Comparison of ENCODE assay signal across 16 cellular contexts in the genomic region with DNA sequence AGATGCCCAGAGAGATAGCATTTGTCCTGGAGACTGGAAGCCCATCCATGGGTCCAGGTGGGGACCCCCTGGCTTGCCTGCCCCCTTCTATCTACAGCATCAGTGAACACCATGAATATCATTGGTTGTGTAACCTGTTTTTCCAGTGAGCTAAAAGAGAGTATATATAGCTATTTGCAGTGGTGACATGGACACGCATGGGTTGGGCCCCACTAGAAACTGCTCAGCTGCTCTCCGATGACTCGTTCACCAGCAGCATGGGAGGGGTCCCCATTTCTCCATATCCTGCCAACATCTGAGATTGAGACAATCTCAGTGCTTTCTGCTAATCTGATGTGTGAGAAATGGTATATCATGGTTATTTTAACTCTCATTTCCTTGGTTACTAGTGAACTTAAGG. TPM values are rescaled to one million over a fixed set of nuclear protein-coding genes. Genes with fewer than 3 reads are reported as not detected.
A peak's percentile ranks its signal among the peaks of the same experiment; 100 is the strongest.
DNase-seq lines count a peak whose midpoint lies in the region; ATAC-seq and TF ChIP-seq lines count a peak whose summit lies in the region.
"Had no signal": no experiment of that assay in that cellular context is flagged by ENCODE, and none has a peak within 500 bp of the region (broad histone marks: within the 10 kb centered on the region; RNA-seq: fewer than 3 reads in every experiment).

No MANE protein-coding gene starts in this region.

- peak overlapping the region; percentile 62 for H3K27ac Mint-ChIP-seq in activated T-helper 1 cell treated with anti-CD3 and anti-CD28 coated beads, Interleukin-12 subunit alpha, Interleukin-12 subunit beta, Interleukin-2, Interleukin-4 antibody, amounts not matched to agents 30 ng/mL and 10 ng/mL and 1 ng/mL, durations not matched to agents 14 hours and 24 hours and 36 hours

- H3K36me3 ChIP-seq in mucosa of descending colon (ENCODE audit: low read depth): no peaks in the 10 kb centered on the region
- H3K36me3 ChIP-seq in tibial artery: no peaks in the 10 kb centered on the region
- H3K36me3 ChIP-seq: left ventricle myocardium inferior, right atrium auricular region had no signal

- no peak for TF ChIP-seq CTCF in GM20000 (IDR thresholded peaks at IDR 0.05; ENCODE audit: extremely low read depth, missing control alignments)
- TF ChIP-seq CTCF in mucosa of descending colon (IDR thresholded peaks at IDR 0.05): no peak
- TF ChIP-seq CTCF in tibial artery (IDR thresholded peaks at IDR 0.05): no peak

- no peak overlapping the region for H3K27ac ChIP-seq in tibial artery
- H3K27ac ChIP-seq: left ventricle myocardium inferior, right atrium auricular region had no signal

- peaks cover 74% of the 10 kb centered on the region for H3K4me1 Mint-ChIP-seq in activated T-helper 1 cell treated with anti-CD3 and anti-CD28 coated beads, Interleukin-12 subunit alpha, Interleukin-12 subunit beta, Interleukin-2, Interleukin-4 antibody, amounts not matched to agents 30 ng/mL and 10 ng/mL and 1 ng/mL, durations not matched to agents 14 hours and 24 hours and 36 hours (ENCODE audit: low read depth)

- no peaks in the 10 kb centered on the region for H3K27me3 Mint-ChIP-seq in activated T-helper 1 cell treated with anti-CD3 and anti-CD28 coated beads, Interleukin-12 subunit alpha, Interleukin-12 subunit beta, Interleukin-2, Interleukin-4 antibody, amounts not matched to agents 30 ng/mL and 10 ng/mL and 1 ng/mL, durations not matched to agents 14 hours and 24 hours and 36 hours (ENCODE audit: insufficient read depth)
- H3K27me3 Mint-ChIP-seq: central memory CD8-positive, alpha-beta T cell had no signal

- peaks cover 4% of the 10 kb centered on the region for H3K36me3 Mint-ChIP-seq in activated T-helper 1 cell treated with anti-CD3 and anti-CD28 coated beads, Interleukin-12 subunit alpha, Interleukin-12 subunit beta, Interleukin-2, Interleukin-4 antibody, amounts not matched to agents 30 ng/mL and 10 ng/mL and 1 ng/mL, durations not matched to agents 14 hours and 24 hours and 36 hours (ENCODE audit: low read depth)

- intact Hi-C loops in activated T-helper 1 cell treated with anti-CD3 and anti-CD28 coated beads, Interleukin-12 subunit alpha, Interleukin-12 subunit beta, Interleukin-2, Interleukin-4 antibody, amounts not matched to agents 30 ng/mL and 10 ng/mL and 1 ng/mL, durations not matched to agents 14 hours and 24 hours and 36 hours (cut with micrococcal nuclease): no loop called here
- intact Hi-C loops in mucosa of descending colon (cut with DNase I, micrococcal nuclease) (no loop called here), tibial artery (cut with DNase I; ENCODE audit: low total_unique reads) (no loop called here)

- H3K4me1 ChIP-seq in mucosa of descending colon (ENCODE audit: low read depth): peaks cover 8% of the 10 kb centered on the region
- no peaks in the 10 kb centered on the region for H3K4me1 ChIP-seq in tibial artery

- H3K27me3 ChIP-seq in tibial artery: no peaks in the 10 kb centered on the region
- H3K27me3 ChIP-seq: right atrium auricular region had no signal

- H3K4me3 Mint-ChIP-seq in activated T-helper 1 cell treated with anti-CD3 and anti-CD28 coated beads, Interleukin-12 subunit alpha, Interleukin-12 subunit beta, Interleukin-2, Interleukin-4 antibody, amounts not matched to agents 30 ng/mL and 10 ng/mL and 1 ng/mL, durations not matched to agents 14 hours and 24 hours and 36 hours: no peak overlapping the region
- H3K4me3 Mint-ChIP-seq: central memory CD8-positive, alpha-beta T cell had no signal

- no peaks in the 10 kb centered on the region for H3K9me3 ChIP-seq in mucosa of descending colon
- H3K9me3 ChIP-seq in tibial artery: no peaks in the 10 kb centered on the region
- H3K9me3 ChIP-seq: left ventricle myocardium inferior, right atrium auricular region had no signal

- DNase-seq in SIG-M5 treated with dmso at 0.1 percent for 504 hours (lab: John Stamatoyannopoulos, UW; ENCODE audit: unreplicated experiment) (peak; percentile 71), SIG-M5 (lab: John Stamatoyannopoulos, UW) (no peak), GM20000 (ENCODE audit: low spot score) (peak; percentile 29), mucosa of descending colon (no peak), tibial artery (no peak)
- DNase-seq in activated T-helper 1 cell treated with anti-CD3 and anti-CD28 coated beads, Interleukin-12 subunit alpha, Interleukin-12 subunit beta, Interleukin-2, Interleukin-4 antibody, amounts not matched to agents 30 ng/mL and 10 ng/mL and 1 ng/mL, durations not matched to agents 14 hours and 24 hours and 36 hours (ENCODE audit: low spot score): no peak
- DNase-seq: activated CD4-positive, CD25-positive, alpha-beta regulatory T cell treated with anti-CD3 and anti-CD28 coated beads, Interleukin-2, amount 50 U/mL, for 72 hours; Calu3; erythroblast; hippocampal formation; left ventricle myocardium inferior; NCI-H2227 treated with DMSO at 0.1 percent for 48 hours had no signal

- H3K4me3 ChIP-seq in mucosa of descending colon (no peak overlapping the region), tibial artery (no peak overlapping the region)
- H3K4me3 ChIP-seq: left ventricle myocardium inferior, right atrium auricular region had no signal

- peak; percentile 12 for ATAC-seq in mucosa of descending colon
- ATAC-seq in GM18867 (IDR thresholded peaks at IDR 0.05; ENCODE audit: unreplicated experiment): no peak
- ATAC-seq in GM18870 (IDR thresholded peaks at IDR 0.05; ENCODE audit: unreplicated experiment): no peak

- H3K9me3 Mint-ChIP-seq in activated T-helper 1 cell treated with anti-CD3 and anti-CD28 coated beads, Interleukin-12 subunit alpha, Interleukin-12 subunit beta, Interleukin-2, Interleukin-4 antibody, amounts not matched to agents 30 ng/mL and 10 ng/mL and 1 ng/mL, durations not matched to agents 14 hours and 24 hours and 36 hours: no peaks in the 10 kb centered on the region
- H3K9me3 Mint-ChIP-seq: central memory CD8-positive, alpha-beta T cell had no signal

RNA-seq across cellular contexts. Expression of a gene that starts 4.0 kb away (rescaled TPM):
- 94.7 and 96.7 TPM in 2 replicates for total RNA-seq in activated T-helper 1 cell treated with anti-CD3 and anti-CD28 coated beads, Interleukin-12 subunit alpha, Interleukin-12 subunit beta, Interleukin-2, Interleukin-4 antibody, amounts not matched to agents 30 ng/mL and 10 ng/mL and 1 ng/mL, durations not matched to agents 14 hours and 24 hours and 36 hours
- 1 to 10 TPM; 5.2 to 9.1 (median 8.9) TPM for total RNA-seq in mucosa of descending colon

RNA-seq across cellular contexts. Expression of a gene that starts 57.0 kb away (rescaled TPM):
- total RNA-seq in activated T-helper 1 cell treated with anti-CD3 and anti-CD28 coated beads, Interleukin-12 subunit alpha, Interleukin-12 subunit beta, Interleukin-2, Interleukin-4 antibody, amounts not matched to agents 30 ng/mL and 10 ng/mL and 1 ng/mL, durations not matched to agents 14 hours and 24 hours and 36 hours: 25.0 and 26.1 TPM in 2 replicates
- total RNA-seq in mucosa of descending colon: 10 to 100 TPM; 16.4 to 25.6 (median 21.5) TPM

Comparison
In these comparisons a context has a peak if more than half of its experiments do, and no peak if none do; other contexts are left out.
1. DNase-seq: peak in SIG-M5 treated with dmso at 0.1 percent for 504 hours (single experiment) and GM20000 (single experiment); none in SIG-M5 (single experiment), activated T-helper 1 cell treated with anti-CD3 and anti-CD28 coated beads, Interleukin-12 subunit alpha, Interleukin-12 subunit beta, Interleukin-2, Interleukin-4 antibody, amounts not matched to agents 30 ng/mL and 10 ng/mL and 1 ng/mL, durations not matched to agents 14 hours and 24 hours and 36 hours (single experiment), mucosa of descending colon (0 of 3) and tibial artery (0 of 2).